Comparison of ENCODE assay signal across 11 cellular contexts in genomic region chr21:39613029-39613934, GRCh38. TPM values are rescaled to one million over a fixed set of nuclear protein-coding genes. Genes with fewer than 3 reads are reported as not detected.
DNase-seq lines count a peak whose midpoint lies in the region; ATAC-seq and TF ChIP-seq lines count a peak whose summit lies in the region.
"Had no signal": no experiment of that assay in that cellular context is flagged by ENCODE, and none has a peak within 500 bp of the region (broad histone marks: within the 10 kb centered on the region; RNA-seq: fewer than 3 reads in every experiment).

No MANE protein-coding gene starts in this region.

- no peaks in the 10 kb centered on the region for H3K9me3 Mint-ChIP-seq in Calu3 (ENCODE audit: low read depth, unreplicated experiment)
- H3K9me3 Mint-ChIP-seq in naive thymus-derived CD8-positive, alpha-beta T cell, result peaks cover 0 to 3% (median under 1%) of the 10 kb centered on the region in 9 donors

- H3K27me3 Mint-ChIP-seq in Calu3 (ENCODE audit: unreplicated experiment), result no peaks in the 10 kb centered on the region
- H3K27me3 Mint-ChIP-seq in naive thymus-derived CD8-positive, alpha-beta T cell, result peaks cover 29 to 75% (median 40%) of the 10 kb centered on the region in 5 donors

- H3K4me1 ChIP-seq in PC-3 (ENCODE audit: insufficient read depth, low read length), result peaks cover 32% of the 10 kb centered on the region
- no peaks in the 10 kb centered on the region for H3K4me1 ChIP-seq in fibroblast of lung (ENCODE audit: control insufficient read depth, extremely low read depth, insufficient read depth, low read length)
- no peaks in the 10 kb centered on the region for H3K4me1 ChIP-seq in parathyroid adenoma

- H3K4me2 ChIP-seq in PC-3 (ENCODE audit: low read length), result peak overlapping the region; percentile 96
- peak overlapping the region; percentile 82 for H3K4me2 ChIP-seq in fibroblast of lung (ENCODE audit: extremely low read depth, insufficient read depth, low read length)
- peak overlapping the region; percentile 55 for H3K4me2 ChIP-seq in parathyroid adenoma (ENCODE audit: low read length)

- H3K4me3 ChIP-seq in PC-3 (ENCODE audit: low read length) (peak overlapping the region; percentile 68), fibroblast of lung (replicated peaks in 1 of 4; ENCODE audit: control extremely low read depth in 1 of 4, insufficient read depth in 1 of 4, low read depth in 3 of 4, low read length in 4 of 4) (peak overlapping the region in 3 of 4 experiments; percentile 17 to 42 (median 41)), parathyroid adenoma (ENCODE audit: low read depth, low read length) (no peak overlapping the region)

- no peaks in the 10 kb centered on the region for H3F3A ChIP-seq in PC-3 (ENCODE audit: low read length, unreplicated experiment)

- H3K27me3 ChIP-seq in PC-3 (ENCODE audit: low read length) (0 out of 2 replicates have a peak, but pooled peaks cover 3% of the 10 kb centered on the region), fibroblast of lung (ENCODE audit: control insufficient read depth, insufficient read depth, low read length) (peaks cover 22% of the 10 kb centered on the region), parathyroid adenoma (ENCODE audit: control insufficient read depth, insufficient read depth, low read length) (no peaks in the 10 kb centered on the region)

- intact Hi-C loops in Calu3 (cut with micrococcal nuclease; ENCODE audit: unreplicated experiment), result no loop called here
- intact Hi-C loops in PC-3 (cut with micrococcal nuclease), result loop anchor here (10.0 kb wide), 1 partner anchor 68 kb away; no protein-coding TSS in a partner anchor

- no peaks in the 10 kb centered on the region for H3K9me2 ChIP-seq in PC-3 (replicated peaks; ENCODE audit: low read length)

- no peak for TF ChIP-seq CTCF in Calu3 (IDR thresholded peaks at IDR 0.05; ENCODE audit: unreplicated experiment)
- TF ChIP-seq CTCF in PC-3 (conservative IDR thresholded peaks at IDR 0.05; ENCODE audit: low read depth, low read length), result no peak
- TF ChIP-seq CTCF in fibroblast of lung (conservative IDR thresholded peaks at IDR 0.05 in 1 of 2, IDR thresholded peaks at IDR 0.05 in 1 of 2; ENCODE audit: low read depth in 1 of 2, low read length in 2 of 2), result no peak
- no peak for TF ChIP-seq CTCF in parathyroid adenoma (IDR thresholded peaks at IDR 0.05)

- H3K36me3 ChIP-seq in PC-3 (ENCODE audit: low read depth, low read length) (no peaks in the 10 kb centered on the region), fibroblast of lung (ENCODE audit: control insufficient read depth, insufficient read depth, low read length) (no peaks in the 10 kb centered on the region), parathyroid adenoma (ENCODE audit: control insufficient read depth, insufficient read depth, low read length) (no peaks in the 10 kb centered on the region)

- H2AFZ ChIP-seq in PC-3 (ENCODE audit: low read length) (peak overlapping the region; percentile 91), fibroblast of lung (ENCODE audit: low read length) (no peak overlapping the region), parathyroid adenoma (no peak overlapping the region)

- POLR2A ChIA-PET in PC-3 (lab: Charles Lee; ENCODE audit: unreplicated experiment), result no interaction called here
- POLR2A ChIA-PET in naive thymus-derived CD8-positive, alpha-beta T cell (lab: Charles Lee), result no interaction called here

- H3K9ac ChIP-seq in PC-3 (ENCODE audit: low read length) (no peak overlapping the region), fibroblast of lung (ENCODE audit: insufficient read depth, low read length) (no peak overlapping the region), parathyroid adenoma (no peak overlapping the region)

- CTCF ChIA-PET in Calu3 (lab: Charles Lee), result no interaction called here
- CTCF ChIA-PET in PC-3 (lab: Charles Lee), result no interaction called here

- peaks cover 13% of the 10 kb centered on the region for H3K4me1 Mint-ChIP-seq in Calu3 (ENCODE audit: low read depth, unreplicated experiment)
- H3K4me1 Mint-ChIP-seq in naive thymus-derived CD8-positive, alpha-beta T cell, result peaks cover 2 to 9% (median 7%) of the 10 kb centered on the region in 4 donors

- H3K36me3 Mint-ChIP-seq in Calu3 (ENCODE audit: insufficient read depth, unreplicated experiment), result no peaks in the 10 kb centered on the region
- no peaks in the 10 kb centered on the region for H3K36me3 Mint-ChIP-seq in naive thymus-derived CD8-positive, alpha-beta T cell

- H3K27ac Mint-ChIP-seq in Calu3 (ENCODE audit: unreplicated experiment), result no peak overlapping the region
- peak overlapping the region in 1 of 10 donors; percentile 72 for H3K27ac Mint-ChIP-seq in naive thymus-derived CD8-positive, alpha-beta T cell

- no peaks in the 10 kb centered on the region for H3K9me3 ChIP-seq in PC-3 (ENCODE audit: low read length)
- H3K9me3 ChIP-seq in fibroblast of lung (ENCODE audit: control insufficient read depth, insufficient read depth, low read depth, low read length), result no peaks in the 10 kb centered on the region
- H3K9me3 ChIP-seq in parathyroid adenoma (ENCODE audit: control insufficient read depth, low read length), result no peaks in the 10 kb centered on the region

- peak; percentile 8 for ATAC-seq in PC-3
- ATAC-seq in naive thymus-derived CD8-positive, alpha-beta T cell, result no peak

- H4K20me1 ChIP-seq in PC-3 (ENCODE audit: low read length) (no peaks in the 10 kb centered on the region), fibroblast of lung (ENCODE audit: control insufficient read depth, extremely low read depth, insufficient read depth, low read length) (no peaks in the 10 kb centered on the region)

- peak overlapping the region; percentile 61 for H3K4me3 Mint-ChIP-seq in Calu3 (ENCODE audit: low read depth, unreplicated experiment)
- peak overlapping the region in 2 of 10 donors; percentile 26 to 48 for H3K4me3 Mint-ChIP-seq in naive thymus-derived CD8-positive, alpha-beta T cell

- DNase-seq in Calu3 (no peak), PC-3 (no peak), fibroblast of lung (ENCODE audit: low read depth in 2 of 2) (peak; percentile 31 to 35), RKO (ENCODE audit: low spot score) (no peak), mesenteric fat pad (ENCODE audit: low spot score) (no peak)
- DNase-seq in naive thymus-derived CD8-positive, alpha-beta T cell, result no peak
- DNase-seq in activated effector memory CD4-positive, alpha-beta T cell treated with Interleukin-2 at 50 U/mL for 16 hours, result no peak
- DNase-seq: cortex of kidney, T-helper 1 cell had no signal

- H3K79me2 ChIP-seq in PC-3 (ENCODE audit: low read length) (no peaks in the 10 kb centered on the region), fibroblast of lung (ENCODE audit: control insufficient read depth, insufficient read depth, low read length) (no peaks in the 10 kb centered on the region), parathyroid adenoma (no peaks in the 10 kb centered on the region)

- no peak overlapping the region for H3K27ac ChIP-seq in PC-3 (ENCODE audit: low read length)
- H3K27ac ChIP-seq in fibroblast of lung (ENCODE audit: insufficient read depth, low read length), result no peak overlapping the region
- no peak overlapping the region for H3K27ac ChIP-seq in parathyroid adenoma
- H3K27ac ChIP-seq: HL-60 had no signal

- BruUV-seq in Calu3 (replicated peaks; lab: Mats Ljungman, UMichigan) (TSS peak; percentile 23), PC-3 (replicated peaks; lab: Mats Ljungman, UMichigan) (TSS peak; percentile 32)

RNA-seq across cellular contexts. Expression of gene B3GALT5, which starts 0.5 kb away (rescaled TPM):
- total RNA-seq in Calu3 (2022) (40.8 and 48.2 TPM in 2 replicates), PC-3 (2014; rRNA removed) (0.58 and 1.5 TPM in 2 replicates), fibroblast of lung (under 0.01 TPM in 1 of 2 replicates, not detected in the other), mesenteric fat pad (0.06 TPM)
- under 0.01 and 0.08 TPM in 2 replicates for polyA plus RNA-seq in fibroblast of lung
- polyA plus RNA-seq in fibroblast of lung (2012), result 0.02 TPM in 1 of 2 replicates, not detected in the other
- 0.52 TPM in 1 of 2 replicates, not detected in the other for polyA minus RNA-seq in fibroblast of lung (ENCODE audit: low replicate concordance)
- not detected for total RNA-seq in naive thymus-derived CD8-positive, alpha-beta T cell
- not detected for polyA plus RNA-seq in naive thymus-derived CD8-positive, alpha-beta T cell

Comparison
In these comparisons a context has a peak if more than half of its experiments do, and no peak if none do; other contexts are left out.
1. DNase-seq: peak in fibroblast of lung (2 of 2); none in Calu3 (single experiment), PC-3 (single experiment), RKO (single experiment), mesenteric fat pad (single experiment), naive thymus-derived CD8-positive, alpha-beta T cell (0 of 10) and activated effector memory CD4-positive, alpha-beta T cell treated with Interleukin-2 at 50 U/mL for 16 hours (single experiment).
2. RNA of gene B3GALT5, which starts 0.5 kb away (total RNA-seq): 40.8 to 48.2 TPM in Calu3; 0.58 to 1.5 TPM in PC-3, 0.06 TPM in mesenteric fat pad (single experiment), under 0.01 TPM in fibroblast of lung and not detected in naive thymus-derived CD8-positive, alpha-beta T cell; every median in the first group is over 10 times any median in the second.
3. Peak in every context shown above with its lines, with median percentiles within 50 percentile points of each other: H3K4me2 ChIP-seq.